19 cellular contexts compared by ENCODE assay signal in genomic region chr16:13068912-13069583, GRCh38.
DNase-seq lines count a peak whose midpoint lies in the region; ATAC-seq, FAIRE-seq and TF ChIP-seq lines count a peak whose summit lies in the region.
"Had no signal": no experiment of that assay in that cellular context is flagged by ENCODE, and none has a peak within 500 bp of the region (broad histone marks: within the 10 kb centered on the region; RNA-seq: fewer than 3 reads in every experiment).

No MANE protein-coding gene starts in this region.

- H4K91ac ChIP-seq in H9 (ENCODE audit: insufficient read length, low read depth, low read length) (no peak overlapping the region), neuronal stem cell (ENCODE audit: low read depth, low read length, poor library complexity) (peak overlapping the region; percentile 76)

- TF ChIP-seq RAD21 in GM12878 (IDR thresholded peaks at IDR 0.05; ENCODE audit: insufficient read depth, low read depth, low read length): no peak

- no peak overlapping the region for H4K5ac ChIP-seq in H9 (ENCODE audit: insufficient read length, low read depth, low read length)

- no peak for ATAC-seq in GM12878
- ATAC-seq: CD8-positive, alpha-beta T cell; K562 had no signal

- DNase-seq in GM12891 (ENCODE audit: insufficient read length, low spot score) (no peak), H9 (no peak), GM12878 (ENCODE audit: low read depth, low spot score) (no peak), neuronal stem cell (ENCODE audit: low spot score) (no peak), mucosa of gallbladder (ENCODE audit: low spot score) (no peak), Kasumi-1 (lab: John Stamatoyannopoulos, UW) (no peak)
- DNase-seq in activated CD4-positive, alpha-beta memory T cell treated with anti-CD3 and anti-CD28 coated beads, Interleukin-2, amount 10 ng/mL, durations not matched to agents 7 days and 5 days: no peak
- DNase-seq: Calu3; CD8-positive, alpha-beta T cell; DMS 273 treated with DMSO at 0.1 percent for 48 hours; DMS53; DND-41; EL; HCEC 1CT; IMR-90 had no signal

- H3K27ac ChIP-seq in H9 (ENCODE audit: insufficient read length, low read depth, low read length) (peak overlapping the region; percentile 70), GM12878 (ENCODE audit: control insufficient read depth, insufficient read depth) (no peak overlapping the region), neuronal stem cell (replicated peaks; ENCODE audit: low read length) (peak overlapping the region; percentile 86)
- H3K27ac ChIP-seq: BLaER1 treated with 17β-estradiol and CSF1 and Interleukin-3, amounts not matched to agents 10 nM and 100 nM had no signal

- RAD21 ChIA-PET in GM12878 (lab: Charles Lee; ENCODE audit: unreplicated experiment): no interaction called here

- H2AFZ ChIP-seq in H9 (ENCODE audit: low read length) (no peak overlapping the region), GM12878 (ENCODE audit: control insufficient read depth, low read depth, low read length) (no peak overlapping the region), neuronal stem cell (ENCODE audit: low read length) (no peak overlapping the region)

- SMC1A ChIA-PET in GM12878 (lab: Charles Lee; ENCODE audit: uncharacterized antibody, unreplicated experiment): no interaction called here

- H2BK12ac ChIP-seq in H9 (ENCODE audit: insufficient read length, low read depth, low read length) (no peak overlapping the region), neuronal stem cell (ENCODE audit: low read length) (no peak overlapping the region)

- no peaks in the 10 kb centered on the region for H3K27me3 ChIP-seq in H9 (ENCODE audit: insufficient read depth, low read length)
- H3K27me3 ChIP-seq in GM12878 (replicated peaks in 1 of 2; ENCODE audit: control insufficient read depth in 2 of 2, insufficient read depth in 2 of 2, low read length in 1 of 2): no peaks in the 10 kb centered on the region
- no peaks in the 10 kb centered on the region for H3K27me3 ChIP-seq in neuronal stem cell (ENCODE audit: control insufficient read depth in 3 of 3, insufficient read depth in 3 of 3, low read depth in 1 of 3, low read length in 3 of 3)
- H3K27me3 ChIP-seq: BLaER1 treated with 17β-estradiol and CSF1 and Interleukin-3, amounts not matched to agents 10 nM and 100 nM had no signal

- no peak overlapping the region for H3K4me2 ChIP-seq in H9 (ENCODE audit: insufficient read depth, insufficient read length, low read length)
- H3K4me2 ChIP-seq in GM12878 (ENCODE audit: control insufficient read depth, insufficient read depth): no peak overlapping the region
- H3K4me2 ChIP-seq in neuronal stem cell (ENCODE audit: insufficient read depth, low read length, poor library complexity, severe bottlenecking): no peak overlapping the region
- H3K4me2 ChIP-seq: BLaER1 treated with 17β-estradiol and CSF1 and Interleukin-3, amounts not matched to agents 10 nM and 100 nM had no signal

- H4K20me1 ChIP-seq in H9 (ENCODE audit: control insufficient read depth, insufficient read depth, insufficient read length) (no peaks in the 10 kb centered on the region), GM12878 (ENCODE audit: control insufficient read depth, insufficient read depth) (no peaks in the 10 kb centered on the region)
- H4K20me1 ChIP-seq: BLaER1 treated with 17β-estradiol and CSF1 and Interleukin-3, amounts not matched to agents 10 nM and 100 nM had no signal

- H3K36me3 ChIP-seq in GM12878 (ENCODE audit: control insufficient read depth in 2 of 2, insufficient read depth in 2 of 2, low read length in 1 of 2): no peaks in the 10 kb centered on the region
- H3K36me3 ChIP-seq in neuronal stem cell (replicated peaks in 1 of 2; ENCODE audit: control insufficient read depth in 2 of 2, insufficient read depth in 2 of 2, low read length in 2 of 2): no peaks in the 10 kb centered on the region
- H3K36me3 ChIP-seq: BLaER1 treated with 17β-estradiol and CSF1 and Interleukin-3, amounts not matched to agents 10 nM and 100 nM had no signal

- POLR2A ChIA-PET in GM12878 (lab: Charles Lee): no interaction called here
- POLR2A ChIA-PET in activated CD4-positive, alpha-beta memory T cell treated with anti-CD3 and anti-CD28 coated beads, Interleukin-2, amount 10 ng/mL, durations not matched to agents 7 days and 5 days (lab: Charles Lee): no interaction called here

- H3K27me3 Mint-ChIP-seq in H9 (ENCODE audit: low read depth): no peaks in the 10 kb centered on the region
- no peaks in the 10 kb centered on the region for H3K27me3 Mint-ChIP-seq in activated CD4-positive, alpha-beta memory T cell treated with anti-CD3 and anti-CD28 coated beads, Interleukin-2, amount 10 ng/mL, durations not matched to agents 7 days and 5 days

- CTCF ChIA-PET in GM12878 (lab: Yijun Ruan, JAX): no interaction called here
- CTCF ChIA-PET in activated CD4-positive, alpha-beta memory T cell treated with anti-CD3 and anti-CD28 coated beads, Interleukin-2, amount 10 ng/mL, durations not matched to agents 7 days and 5 days (lab: Charles Lee): no interaction called here

- H3K79me2 ChIP-seq in H9 (ENCODE audit: insufficient read depth, low read length): no peaks in the 10 kb centered on the region; the same call in 1 of the 2 replicates
- no peaks in the 10 kb centered on the region for H3K79me2 ChIP-seq in GM12878 (ENCODE audit: control insufficient read depth, insufficient read depth, low read length)

- FAIRE-seq in GM12891 (lab: Jason Lieb, UNC) (peak; percentile 80), GM12878 (lab: Jason Lieb, UNC) (peak; percentile 13)
- FAIRE-seq: GM19239, K562 had no signal

- WGBS in H9 (ENCODE audit: extremely low coverage, insufficient read length, low lambda C conversion rate): no CpG with 5 or more reads among the region's 8 CpGs
- WGBS in GM12878 (ENCODE audit: insufficient coverage, insufficient replicate concordance, low lambda C conversion rate, missing lambda C conversion rate): 79% methylated on average over 8 of the region's 8 CpGs
- WGBS in neuronal stem cell (ENCODE audit: extremely low coverage in 2 of 2, insufficient read length in 2 of 2, insufficient replicate concordance in 1 of 2), 2 donors: no CpG with 5 or more reads among the region's 8 CpGs

- H3K14ac ChIP-seq in H9 (ENCODE audit: insufficient read depth, low read length) (no peak overlapping the region), neuronal stem cell (ENCODE audit: low read length) (no peak overlapping the region)

- H2BK15ac ChIP-seq in H9 (ENCODE audit: low read depth, low read length): no peak overlapping the region
- H2BK15ac ChIP-seq in neuronal stem cell (ENCODE audit: low read length): no peak overlapping the region

- in situ Hi-C loops in GM12878 (cut with MboI): no loop called here

- H3K9me3 ChIP-seq in H9 (ENCODE audit: control insufficient read depth, low read depth, low read length): no peaks in the 10 kb centered on the region
- no peaks in the 10 kb centered on the region for H3K9me3 ChIP-seq in GM12878 (replicated peaks; ENCODE audit: control insufficient read depth, insufficient read depth, low read length)
- H3K9me3 ChIP-seq in neuronal stem cell (replicated peaks in 1 of 2; ENCODE audit: control insufficient read depth in 2 of 2, insufficient read depth in 1 of 2, low read depth in 1 of 2, low read length in 2 of 2): no peaks in the 10 kb centered on the region
- H3K9me3 ChIP-seq: BLaER1 treated with 17β-estradiol and CSF1 and Interleukin-3, amounts not matched to agents 10 nM and 100 nM had no signal

- no peak for TF ChIP-seq EP300 in GM12878 (IDR thresholded peaks at IDR 0.05; ENCODE audit: borderline replicate concordance in 1 of 2, control insufficient read depth in 1 of 2, low read depth in 2 of 2, low read length in 2 of 2)

- no TSS peak for BruUV-seq in GM12878 (replicated peaks; lab: Mats Ljungman, UMichigan)

- H3K23ac ChIP-seq in H9 (ENCODE audit: insufficient read length, low read depth, low read length) (no peak overlapping the region), neuronal stem cell (ENCODE audit: low read depth, low read length, poor library complexity) (no peak overlapping the region)

- no peaks in the 10 kb centered on the region for H3K23me2 ChIP-seq in H9 (ENCODE audit: insufficient read length, low read depth, low read length, poor library complexity, severe bottlenecking)

- H3K4me3 Mint-ChIP-seq in H9: no peak overlapping the region
- no peak overlapping the region for H3K4me3 Mint-ChIP-seq in activated CD4-positive, alpha-beta memory T cell treated with anti-CD3 and anti-CD28 coated beads, Interleukin-2, amount 10 ng/mL, durations not matched to agents 7 days and 5 days
- H3K4me3 Mint-ChIP-seq: B cell; CD8-positive, alpha-beta T cell had no signal

- H3K18ac ChIP-seq in H9 (ENCODE audit: insufficient read length, low read depth, low read length): peak overlapping the region; percentile 5
- no peak overlapping the region for H3K18ac ChIP-seq in neuronal stem cell (ENCODE audit: low read length)

- H3K9ac ChIP-seq in H9 (ENCODE audit: extremely low read depth, insufficient read length, low read length) (no peak overlapping the region), GM12878 (ENCODE audit: control insufficient read depth, insufficient read depth, low read length) (no peak overlapping the region), neuronal stem cell (ENCODE audit: low read depth, low read length, poor library complexity) (peak overlapping the region; percentile 6)
- H3K9ac ChIP-seq: BLaER1 treated with 17β-estradiol and CSF1 and Interleukin-3, amounts not matched to agents 10 nM and 100 nM had no signal

- H3K79me1 ChIP-seq in H9 (ENCODE audit: insufficient read depth, low read depth, low read length, poor library complexity, severe bottlenecking) (no peaks in the 10 kb centered on the region), neuronal stem cell (ENCODE audit: low read depth, low read length) (no peaks in the 10 kb centered on the region)

- peaks cover 0 to 8% (median 0%) of the 10 kb centered on the region in 3 experiments; a peak in 4 of 7 replicates for H3K36me3 Mint-ChIP-seq in H9 (ENCODE audit: insufficient read depth in 1 of 3, low read depth in 3 of 3)
- no peaks in the 10 kb centered on the region for H3K36me3 Mint-ChIP-seq in activated CD4-positive, alpha-beta memory T cell treated with anti-CD3 and anti-CD28 coated beads, Interleukin-2, amount 10 ng/mL, durations not matched to agents 7 days and 5 days (ENCODE audit: low read depth)
- H3K36me3 Mint-ChIP-seq: CD8-positive, alpha-beta T cell had no signal

- no peak overlapping the region for H3K4me3 ChIP-seq in GM12878
- no peak overlapping the region for H3K4me3 ChIP-seq in neuronal stem cell (ENCODE audit: low read length in 2 of 2)
- H3K4me3 ChIP-seq: BLaER1 treated with 17β-estradiol and CSF1 and Interleukin-3, amounts not matched to agents 10 nM and 100 nM; K562 had no signal

- H2BK120ac ChIP-seq in H9 (ENCODE audit: low read depth, low read length, poor library complexity, severe bottlenecking): no peak overlapping the region
- no peak overlapping the region for H2BK120ac ChIP-seq in neuronal stem cell (ENCODE audit: low read depth, low read length)

- TF ChIP-seq CTCF in H9 (conservative IDR thresholded peaks at IDR 0.05) (no peak), GM12878 (IDR thresholded peaks at IDR 0.05 in 2 of 3, conservative IDR thresholded peaks at IDR 0.05 in 1 of 3; ENCODE audit: control insufficient read depth in 2 of 3, extremely low read depth in 1 of 3, insufficient read depth in 1 of 3, low read depth in 3 of 3, low read length in 3 of 3) (no peak)

- peaks cover 10% of the 10 kb centered on the region; the same call in 1 of the 2 replicates for H3K4me1 ChIP-seq in H9 (ENCODE audit: insufficient read depth, low read length)
- no peaks in the 10 kb centered on the region for H3K4me1 ChIP-seq in GM12878 (ENCODE audit: control insufficient read depth, insufficient read depth, low read length)
- peaks cover 0 to 17% of the 10 kb centered on the region in 2 donors for H3K4me1 ChIP-seq in neuronal stem cell (ENCODE audit: control insufficient read depth in 2 of 2, insufficient read depth in 1 of 2, low read depth in 1 of 2, low read length in 2 of 2)
- H3K4me1 ChIP-seq: BLaER1 treated with 17β-estradiol and CSF1 and Interleukin-3, amounts not matched to agents 10 nM and 100 nM had no signal

- peaks cover 24 to 36% of the 10 kb centered on the region in 2 experiments for H3K4me1 Mint-ChIP-seq in H9
- H3K4me1 Mint-ChIP-seq in activated CD4-positive, alpha-beta memory T cell treated with anti-CD3 and anti-CD28 coated beads, Interleukin-2, amount 10 ng/mL, durations not matched to agents 7 days and 5 days: no peaks in the 10 kb centered on the region
- H3K4me1 Mint-ChIP-seq: B cell had no signal

- H3K4ac ChIP-seq in H9 (ENCODE audit: low read depth, low read length) (no peak overlapping the region), neuronal stem cell (ENCODE audit: low read length) (peak overlapping the region; percentile 2)

- no peak overlapping the region for H4K8ac ChIP-seq in H9 (replicated peaks; ENCODE audit: insufficient read length, low read depth, low read length)
- H4K8ac ChIP-seq in neuronal stem cell (ENCODE audit: low read depth, low read length): no peak overlapping the region

- no peak overlapping the region for H3T11ph ChIP-seq in H9 (ENCODE audit: low read length)

- H2BK5ac ChIP-seq in H9 (ENCODE audit: insufficient read length, low read length) (no peak overlapping the region), neuronal stem cell (ENCODE audit: low read length) (no peak overlapping the region)

- no peak overlapping the region for H3K56ac ChIP-seq in H9 (ENCODE audit: insufficient read length, low read depth, low read length)

- intact Hi-C loops in GM12878 (cut with micrococcal nuclease; ENCODE audit: unreplicated experiment): no loop called here

- H2AK5ac ChIP-seq in H9 (ENCODE audit: insufficient read length, low read length): no peak overlapping the region
- no peak overlapping the region for H2AK5ac ChIP-seq in neuronal stem cell (ENCODE audit: low read depth, low read length)

- H3K27ac Mint-ChIP-seq in H9: peak overlapping the region in 2 of 3 experiments; percentile 97 to 98; a peak in 3 of 7 replicates
- no peak overlapping the region for H3K27ac Mint-ChIP-seq in activated CD4-positive, alpha-beta memory T cell treated with anti-CD3 and anti-CD28 coated beads, Interleukin-2, amount 10 ng/mL, durations not matched to agents 7 days and 5 days
- H3K27ac Mint-ChIP-seq: B cell; CD8-positive, alpha-beta T cell had no signal

- TF ChIP-seq POLR2A in GM12891 (IDR thresholded peaks at IDR 0.05; ENCODE audit: low read depth, low read length) (no peak), GM12878 (IDR thresholded peaks at IDR 0.05; ENCODE audit: low read depth, low read length) (no peak)

- H3K9me3 Mint-ChIP-seq in H9: peaks cover 5 to 7% of the 10 kb centered on the region in 2 experiments; a peak in 4 of 5 replicates
- H3K9me3 Mint-ChIP-seq in activated CD4-positive, alpha-beta memory T cell treated with anti-CD3 and anti-CD28 coated beads, Interleukin-2, amount 10 ng/mL, durations not matched to agents 7 days and 5 days: peaks cover 24% of the 10 kb centered on the region

- H2BK20ac ChIP-seq in H9 (ENCODE audit: low read depth, low read length, poor library complexity, severe bottlenecking): no peak overlapping the region
